ENCODE assay signal across 18 cellular contexts in the genomic region with DNA sequence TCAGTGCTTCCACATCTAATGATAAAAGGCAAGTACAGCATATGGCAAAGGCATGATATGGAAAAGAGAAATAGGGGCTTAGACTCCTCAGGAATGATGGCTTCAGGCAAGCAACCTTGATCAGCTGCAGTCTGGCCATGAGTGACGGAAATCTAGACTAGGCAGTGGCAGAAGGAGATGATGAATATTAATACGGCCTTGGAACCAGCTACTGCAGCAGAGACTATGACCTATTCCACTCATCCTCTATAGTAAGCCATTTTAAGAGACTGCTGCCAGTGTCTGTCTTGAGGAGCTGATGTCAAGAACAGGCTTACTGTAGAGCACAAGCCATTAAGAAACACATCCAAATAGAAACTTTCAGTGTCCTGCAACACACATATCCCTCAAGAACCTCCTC. TPM values are rescaled to one million over a fixed set of nuclear protein-coding genes. Genes with fewer than 3 reads are reported as not detected.
A peak's percentile ranks its signal among the peaks of the same experiment; 100 is the strongest.
DNase-seq lines count a peak whose midpoint lies in the region; ATAC-seq and TF ChIP-seq lines count a peak whose summit lies in the region.
"Had no signal": no experiment of that assay in that cellular context is flagged by ENCODE, and none has a peak within 500 bp of the region (broad histone marks: within the 10 kb centered on the region; RNA-seq: fewer than 3 reads in every experiment).

No MANE protein-coding gene starts in this region.

- peak overlapping the region in 2 of 3 donors; percentile 44 to 72 for H3K27ac Mint-ChIP-seq in CD4-positive, CD25-positive, alpha-beta regulatory T cell
- H3K27ac Mint-ChIP-seq in activated T-helper 2 cell treated with anti-CD3 and anti-CD28 coated beads, Interferon-gamma antibody, Interleukin-2, Interleukin-4, amounts not matched to agents 10 μg/mL and 5 μg/mL and 100 μg/mL, durations not matched to agents 14 hours and 24 hours and 36 hours = peak overlapping the region; percentile 19

- no peaks in the 10 kb centered on the region for H3K9me3 ChIP-seq in CD4-positive, CD25-positive, alpha-beta regulatory T cell (ENCODE audit: control insufficient read depth in 2 of 2, low read length in 2 of 2)
- H3K9me3 ChIP-seq in HEK293 (ENCODE audit: control insufficient read depth, insufficient read depth, low read depth, low read length) (no peaks in the 10 kb centered on the region), trophoblast cell (ENCODE audit: insufficient read depth, low read depth, low read length) (no peaks in the 10 kb centered on the region), heart right ventricle (no peaks in the 10 kb centered on the region)

- no peak overlapping the region for H3K4me3 Mint-ChIP-seq in CD4-positive, CD25-positive, alpha-beta regulatory T cell
- no peak overlapping the region for H3K4me3 Mint-ChIP-seq in activated T-helper 2 cell treated with anti-CD3 and anti-CD28 coated beads, Interferon-gamma antibody, Interleukin-2, Interleukin-4, amounts not matched to agents 10 μg/mL and 5 μg/mL and 100 μg/mL, durations not matched to agents 14 hours and 24 hours and 36 hours (ENCODE audit: low read depth)

- no peak overlapping the region for H2AFZ ChIP-seq in trophoblast cell (ENCODE audit: insufficient read depth, low read length, poor library complexity)

- H3K4me1 ChIP-seq in CD4-positive, CD25-positive, alpha-beta regulatory T cell (ENCODE audit: control insufficient read depth, insufficient read depth, low read length, poor library complexity, severe bottlenecking) = peaks cover 37% of the 10 kb centered on the region
- H3K4me1 ChIP-seq in HEK293 (ENCODE audit: control insufficient read depth, insufficient read depth, low read length) (peaks cover 13% of the 10 kb centered on the region), trophoblast cell (ENCODE audit: control insufficient read depth in 1 of 2, insufficient read depth in 2 of 2, low read length in 2 of 2) (no peaks in the 10 kb centered on the region), heart right ventricle (peaks cover 0 to 55% (median 14%) of the 10 kb centered on the region in 9 donors)

- H2BK120ac ChIP-seq in trophoblast cell (ENCODE audit: insufficient read depth, low read length, poor library complexity) = no peak overlapping the region

- peaks cover 2% of the 10 kb centered on the region for H3K79me2 ChIP-seq in trophoblast cell (ENCODE audit: control insufficient read depth, insufficient read depth, low read length, poor library complexity)

- peak overlapping the region; percentile 18 for H3K18ac ChIP-seq in trophoblast cell (ENCODE audit: low read length)

- H3K79me1 ChIP-seq in trophoblast cell (ENCODE audit: low read length) = no peaks in the 10 kb centered on the region

- no peak overlapping the region for H3K27ac ChIP-seq in CD4-positive, CD25-positive, alpha-beta regulatory T cell (ENCODE audit: insufficient read depth, low read length, poor library complexity, severe bottlenecking)
- H3K27ac ChIP-seq in HEK293 (ENCODE audit: extremely low read depth, low read depth, low read length) = peak overlapping the region; percentile 28
- no peak overlapping the region for H3K27ac ChIP-seq in trophoblast cell (ENCODE audit: low read depth, low read length)
- no peak overlapping the region for H3K27ac ChIP-seq in heart right ventricle
- H3K27ac ChIP-seq: RWPE1 had no signal

- CTCF ChIA-PET in HEK293 (lab: Yijun Ruan, JAX) = interaction anchor here (0.5 to 4.4 kb wide), 9 partner anchors 9 to 290 kb away, joined by 3 to 34 read pairs (median 4); a partner anchor contains a TSS

- no peak overlapping the region for H2BK5ac ChIP-seq in trophoblast cell (ENCODE audit: low read depth, low read length, poor library complexity)

- POLR2A ChIA-PET in HEK293 (lab: Yijun Ruan, JAX) = interaction anchor here (3.5 kb wide), 1 partner anchor 24 kb away, joined by 23 read pairs; a partner anchor contains a TSS

- H4K12ac ChIP-seq in trophoblast cell (ENCODE audit: low read depth, low read length) = no peak overlapping the region

- no peak for ATAC-seq in CD4-positive, CD25-positive, alpha-beta regulatory T cell (ENCODE audit: low read depth in 2 of 2)
- no peak for ATAC-seq in heart right ventricle

- H4K91ac ChIP-seq in trophoblast cell (ENCODE audit: low read depth, low read length) = no peak overlapping the region

- no peaks in the 10 kb centered on the region for H3K27me3 ChIP-seq in CD4-positive, CD25-positive, alpha-beta regulatory T cell (ENCODE audit: control insufficient read depth, insufficient read depth, low read length)
- H3K27me3 ChIP-seq in trophoblast cell (ENCODE audit: insufficient read depth, low read length) (no peaks in the 10 kb centered on the region), heart right ventricle (no peaks in the 10 kb centered on the region)

- H4K8ac ChIP-seq in trophoblast cell (ENCODE audit: low read depth, low read length) = no peak overlapping the region

- H3K14ac ChIP-seq in trophoblast cell (ENCODE audit: low read length) = no peak overlapping the region

- intact Hi-C loops in activated T-helper 2 cell treated with anti-CD3 and anti-CD28 coated beads, Interferon-gamma antibody, Interleukin-2, Interleukin-4, amounts not matched to agents 10 μg/mL and 5 μg/mL and 100 μg/mL, durations not matched to agents 14 hours and 24 hours and 36 hours (cut with micrococcal nuclease) = loop anchor here (10.0 kb wide), 1 partner anchor 250 kb away; no protein-coding TSS in a partner anchor
- intact Hi-C loops in heart right ventricle (cut with DNase I) = loop anchor here in 8 of 10 donors (5.0 to 10.0 kb wide), 7 partner anchors 80 to 290 kb away; no protein-coding TSS in a partner anchor

- DNase-seq in CD4-positive, CD25-positive, alpha-beta regulatory T cell = no peak
- no peak for DNase-seq in activated T-helper 2 cell treated with anti-CD3 and anti-CD28 coated beads, Interferon-gamma antibody, Interleukin-2, Interleukin-4, amounts not matched to agents 10 μg/mL and 5 μg/mL and 100 μg/mL, durations not matched to agents 14 hours and 24 hours and 36 hours (ENCODE audit: low spot score)
- DNase-seq in trophoblast cell = peak; percentile 4 to 27
- DNase-seq in heart right ventricle = no peak
- no peak for DNase-seq in cerebellar nuclear complex (lab: John Stamatoyannopoulos, UW)
- DNase-seq in SKM-1 (lab: John Stamatoyannopoulos, UW; ENCODE audit: unreplicated experiment) = no peak
- DNase-seq: ACHN; Calu3; DMS53; Kasumi-1; MM.1S; NCI-H1105; NCI-H187; NCI-H226; NCI-H526 treated with DMSO at 0.1 percent for 48 hours; NK-92 treated with Interleukin-12 subunit alpha and Interleukin-12 subunit beta, amount 100 ng/mL, for 24 hours had no signal

- peaks cover 4% of the 10 kb centered on the region for H3K36me3 Mint-ChIP-seq in CD4-positive, CD25-positive, alpha-beta regulatory T cell
- H3K36me3 Mint-ChIP-seq in activated T-helper 2 cell treated with anti-CD3 and anti-CD28 coated beads, Interferon-gamma antibody, Interleukin-2, Interleukin-4, amounts not matched to agents 10 μg/mL and 5 μg/mL and 100 μg/mL, durations not matched to agents 14 hours and 24 hours and 36 hours (ENCODE audit: low read depth) = peaks cover 19% of the 10 kb centered on the region

- no peak overlapping the region for H3K23ac ChIP-seq in trophoblast cell (ENCODE audit: low read length)

- H3K27me3 Mint-ChIP-seq in CD4-positive, CD25-positive, alpha-beta regulatory T cell = no peaks in the 10 kb centered on the region
- H3K27me3 Mint-ChIP-seq in activated T-helper 2 cell treated with anti-CD3 and anti-CD28 coated beads, Interferon-gamma antibody, Interleukin-2, Interleukin-4, amounts not matched to agents 10 μg/mL and 5 μg/mL and 100 μg/mL, durations not matched to agents 14 hours and 24 hours and 36 hours (ENCODE audit: low read depth) = no peaks in the 10 kb centered on the region

- H3K36me3 ChIP-seq in CD4-positive, CD25-positive, alpha-beta regulatory T cell (ENCODE audit: control insufficient read depth, insufficient read depth, low read length) = peaks cover 5% of the 10 kb centered on the region
- peaks cover 0 to 4% of the 10 kb centered on the region in 2 experiments; a peak in 2 of 3 replicates for H3K36me3 ChIP-seq in HEK293 (ENCODE audit: control insufficient read depth in 2 of 2, insufficient read depth in 1 of 2, low read length in 2 of 2)
- H3K36me3 ChIP-seq in trophoblast cell (ENCODE audit: control insufficient read depth in 1 of 2, insufficient read depth in 2 of 2, low read length in 2 of 2) = peaks cover 0 to 4% of the 10 kb centered on the region in 2 experiments
- peaks cover 0 to 10% (median 0%) of the 10 kb centered on the region in 9 donors for H3K36me3 ChIP-seq in heart right ventricle

- TF ChIP-seq CTCF in HEK293 (tag by site-specific recombination; IDR thresholded peaks at IDR 0.05) (no peak), heart right ventricle (IDR thresholded peaks at IDR 0.05) (no peak)

- no peak overlapping the region for H2BK12ac ChIP-seq in trophoblast cell (ENCODE audit: low read length)

- no peak overlapping the region for H2AK5ac ChIP-seq in trophoblast cell (ENCODE audit: low read length)

- peak overlapping the region; percentile 64 for H3K4ac ChIP-seq in trophoblast cell (ENCODE audit: low read depth, low read length)

- peaks cover 22 to 53% (median 50%) of the 10 kb centered on the region in 4 donors for H3K4me1 Mint-ChIP-seq in CD4-positive, CD25-positive, alpha-beta regulatory T cell
- H3K4me1 Mint-ChIP-seq in activated T-helper 2 cell treated with anti-CD3 and anti-CD28 coated beads, Interferon-gamma antibody, Interleukin-2, Interleukin-4, amounts not matched to agents 10 μg/mL and 5 μg/mL and 100 μg/mL, durations not matched to agents 14 hours and 24 hours and 36 hours (ENCODE audit: low read depth) = peaks cover 51% of the 10 kb centered on the region

- H3K4me2 ChIP-seq in trophoblast cell (ENCODE audit: low read length) = no peak overlapping the region

- H3K4me3 ChIP-seq in CD4-positive, CD25-positive, alpha-beta regulatory T cell (ENCODE audit: low read depth, low read length) = no peak overlapping the region
- H3K4me3 ChIP-seq in HEK293 (ENCODE audit: low read depth, low read length) (no peak overlapping the region), trophoblast cell (ENCODE audit: low read depth, low read length) (no peak overlapping the region), heart right ventricle (no peak overlapping the region)

- no CpG with 5 or more reads among the region's 2 CpGs for WGBS in trophoblast cell (ENCODE audit: extremely low coverage, insufficient coverage, insufficient read length)
- WGBS in heart right ventricle, 2 donors = 87 to 94% methylated on average over 2 of the region's 2 CpGs

- H3K9ac ChIP-seq in trophoblast cell (ENCODE audit: low read length) = no peak overlapping the region

- no peaks in the 10 kb centered on the region for H3K9me3 Mint-ChIP-seq in CD4-positive, CD25-positive, alpha-beta regulatory T cell
- H3K9me3 Mint-ChIP-seq in activated T-helper 2 cell treated with anti-CD3 and anti-CD28 coated beads, Interferon-gamma antibody, Interleukin-2, Interleukin-4, amounts not matched to agents 10 μg/mL and 5 μg/mL and 100 μg/mL, durations not matched to agents 14 hours and 24 hours and 36 hours = no peaks in the 10 kb centered on the region

RNA-seq across cellular contexts. Expression of a gene that starts 23.7 kb away (rescaled TPM):
- 48.6 TPM for total RNA-seq in CD4-positive, CD25-positive, alpha-beta regulatory T cell
- polyA plus RNA-seq in CD4-positive, CD25-positive, alpha-beta regulatory T cell = 1 to 10 TPM; 6.8 to 8.8 (median 8.1) TPM
- 76.7 and 80.7 TPM in 2 replicates for total RNA-seq in activated T-helper 2 cell treated with anti-CD3 and anti-CD28 coated beads, Interferon-gamma antibody, Interleukin-2, Interleukin-4, amounts not matched to agents 10 μg/mL and 5 μg/mL and 100 μg/mL, durations not matched to agents 14 hours and 24 hours and 36 hours
- polyA plus RNA-seq in trophoblast cell (2013) = 12.0 and 12.4 TPM in 2 replicates
- 10 to 100 TPM; 19.6 to 34.0 (median 28.9) TPM for total RNA-seq in heart right ventricle
- polyA plus RNA-seq in heart right ventricle = 1 to 10 TPM; 1.8 to 2.0 TPM

Comparison
In these comparisons a context has a peak if more than half of its experiments do, and no peak if none do; other contexts are left out.
1. DNase-seq: peak in trophoblast cell (2 of 2); none in CD4-positive, CD25-positive, alpha-beta regulatory T cell (0 of 3), activated T-helper 2 cell treated with anti-CD3 and anti-CD28 coated beads, Interferon-gamma antibody, Interleukin-2, Interleukin-4, amounts not matched to agents 10 μg/mL and 5 μg/mL and 100 μg/mL, durations not matched to agents 14 hours and 24 hours and 36 hours (single experiment), heart right ventricle (0 of 2), cerebellar nuclear complex (0 of 2) and SKM-1 (single experiment).